ENCODE assay signal across 15 cellular contexts in genomic region chr6:68038815-68039408, GRCh38.
"Had no signal": no experiment of that assay in that cellular context is flagged by ENCODE, and none has a peak within 500 bp of the region (broad histone marks: within the 10 kb centered on the region; RNA-seq: fewer than 3 reads in every experiment).

No MANE protein-coding gene starts in this region.

- H3K4me3 ChIP-seq: right atrium auricular region, transverse colon had no signal

- H3K27ac Mint-ChIP-seq: activated CD8-positive, alpha-beta T cell treated with anti-CD3 and anti-CD28 coated beads for 36 hours; activated naive CD8-positive, alpha-beta T cell treated with anti-CD3 and anti-CD28 coated beads for 36 hours; activated T-cell treated with anti-CD3 and anti-CD28 coated beads, Interleukin-2, amount 50 U/mL, for 72 hours had no signal

- H3K4me1 Mint-ChIP-seq: activated naive CD8-positive, alpha-beta T cell treated with anti-CD3 and anti-CD28 coated beads for 36 hours had no signal

- H3K36me3 ChIP-seq: brain microvascular endothelial cell, right atrium auricular region, transverse colon, WERI-Rb-1 had no signal

- ATAC-seq: activated CD8-positive, alpha-beta T cell treated with anti-CD3 and anti-CD28 coated beads for 36 hours; activated T-cell treated with anti-CD3 and anti-CD28 coated beads, Interleukin-2, amount 50 U/mL, for 72 hours had no signal

- H3K4me3 Mint-ChIP-seq: activated CD8-positive, alpha-beta T cell treated with anti-CD3 and anti-CD28 coated beads for 36 hours; activated naive CD8-positive, alpha-beta T cell treated with anti-CD3 and anti-CD28 coated beads for 36 hours; activated T-cell treated with anti-CD3 and anti-CD28 coated beads, Interleukin-2, amount 50 U/mL, for 72 hours had no signal

- H3K27ac ChIP-seq: brain microvascular endothelial cell, right atrium auricular region, transverse colon, WERI-Rb-1 had no signal

- H3K36me3 Mint-ChIP-seq: activated naive CD8-positive, alpha-beta T cell treated with anti-CD3 and anti-CD28 coated beads for 36 hours had no signal

- H3K9me3 Mint-ChIP-seq: activated naive CD8-positive, alpha-beta T cell treated with anti-CD3 and anti-CD28 coated beads for 36 hours had no signal

- DNase-seq: activated CD4-positive, alpha-beta T cell treated with anti-CD3 and anti-CD28 coated beads for 4 hours; activated CD8-positive, alpha-beta memory T cell treated with anti-CD3 and anti-CD28 coated beads, Interleukin-2, amount 50 U/mL, for 4 hours; activated CD8-positive, alpha-beta T cell treated with anti-CD3 and anti-CD28 coated beads for 36 hours; activated gamma-delta T cell treated with Interleukin-2 at 50 U/mL for 16 hours; activated naive CD8-positive, alpha-beta T cell treated with anti-CD3 and anti-CD28 coated beads for 36 hours; activated T-cell treated with anti-CD3 and anti-CD28 coated beads, Interleukin-2, amount 50 U/mL, for 72 hours; brain microvascular endothelial cell; cerebellar nuclear complex; dermis blood vessel endothelial cell; kidney glomerular epithelial cell; small intestine; T-helper 1 cell; transverse colon; WERI-Rb-1 had no signal

- H3K4me1 ChIP-seq: right atrium auricular region, transverse colon had no signal

- H3K9me3 ChIP-seq: right atrium auricular region, transverse colon had no signal

- H3K27me3 Mint-ChIP-seq: activated CD8-positive, alpha-beta T cell treated with anti-CD3 and anti-CD28 coated beads for 36 hours; activated naive CD8-positive, alpha-beta T cell treated with anti-CD3 and anti-CD28 coated beads for 36 hours had no signal

- H3K27me3 ChIP-seq: brain microvascular endothelial cell, right atrium auricular region, transverse colon had no signal
